1 cellular context compared by ENCODE assay signal in the genomic region with DNA sequence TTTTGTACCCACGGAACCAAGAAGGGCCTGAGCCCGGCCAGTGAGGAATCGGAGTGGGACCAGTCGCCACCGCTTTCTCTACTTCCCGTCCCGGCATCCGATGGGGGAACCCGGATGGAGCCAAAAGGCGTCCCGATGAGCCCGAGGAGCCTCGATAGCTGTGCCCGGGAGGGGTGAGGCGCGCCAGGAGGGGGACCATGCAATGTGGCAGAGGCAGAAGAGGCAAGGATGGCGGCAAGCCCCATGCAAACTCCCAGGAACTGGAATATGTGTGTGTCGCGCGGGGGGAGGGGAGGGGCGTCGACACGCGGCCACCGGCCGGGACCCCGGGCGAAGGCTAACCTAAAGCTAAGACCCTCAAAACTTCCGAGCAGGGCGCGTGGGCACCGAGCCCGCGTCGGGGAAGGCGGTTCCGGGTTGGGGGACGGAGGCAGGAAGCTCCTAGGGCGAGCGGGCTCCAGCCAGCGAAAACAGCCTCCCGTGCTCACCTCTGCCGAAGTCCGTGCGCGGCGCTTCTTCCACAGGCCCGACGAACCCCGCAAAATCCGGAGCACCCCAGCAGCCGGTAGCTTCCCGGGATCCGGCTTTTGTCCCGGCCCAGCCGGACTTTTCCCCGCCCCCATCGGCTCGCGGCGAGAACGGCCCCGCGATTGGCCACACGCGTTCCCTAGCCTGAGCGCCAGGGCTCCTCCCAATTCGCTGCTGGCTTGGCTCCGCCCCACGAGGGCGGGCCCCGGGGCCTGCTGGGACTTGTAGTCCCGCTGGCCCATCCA.
TF ChIP-seq lines count a peak whose summit lies in the region.

TSS of gene ACLY (minus strand) at position 560 of the 773 bp plus-strand sequence. CDS start 5,078 bp downstream, outside the sequence.

TF ChIP-seq in WTC11, 78 proteins besides CTCF, POLR2A, EP300 and RAD21 (continued from another document and continues in another):
- TF ChIP-seq STAT6 (CRISPR knock-in tag; conservative IDR thresholded peaks at IDR 0.05; ENCODE audit: low read depth): no peak
- TF ChIP-seq KAT7 (CRISPR knock-in tag; IDR thresholded peaks at IDR 0.05; ENCODE audit: borderline replicate concordance): no peak
- TF ChIP-seq FOXK1 (CRISPR knock-in tag; IDR thresholded peaks at IDR 0.05): no peak
- TF ChIP-seq, protein P1, sequence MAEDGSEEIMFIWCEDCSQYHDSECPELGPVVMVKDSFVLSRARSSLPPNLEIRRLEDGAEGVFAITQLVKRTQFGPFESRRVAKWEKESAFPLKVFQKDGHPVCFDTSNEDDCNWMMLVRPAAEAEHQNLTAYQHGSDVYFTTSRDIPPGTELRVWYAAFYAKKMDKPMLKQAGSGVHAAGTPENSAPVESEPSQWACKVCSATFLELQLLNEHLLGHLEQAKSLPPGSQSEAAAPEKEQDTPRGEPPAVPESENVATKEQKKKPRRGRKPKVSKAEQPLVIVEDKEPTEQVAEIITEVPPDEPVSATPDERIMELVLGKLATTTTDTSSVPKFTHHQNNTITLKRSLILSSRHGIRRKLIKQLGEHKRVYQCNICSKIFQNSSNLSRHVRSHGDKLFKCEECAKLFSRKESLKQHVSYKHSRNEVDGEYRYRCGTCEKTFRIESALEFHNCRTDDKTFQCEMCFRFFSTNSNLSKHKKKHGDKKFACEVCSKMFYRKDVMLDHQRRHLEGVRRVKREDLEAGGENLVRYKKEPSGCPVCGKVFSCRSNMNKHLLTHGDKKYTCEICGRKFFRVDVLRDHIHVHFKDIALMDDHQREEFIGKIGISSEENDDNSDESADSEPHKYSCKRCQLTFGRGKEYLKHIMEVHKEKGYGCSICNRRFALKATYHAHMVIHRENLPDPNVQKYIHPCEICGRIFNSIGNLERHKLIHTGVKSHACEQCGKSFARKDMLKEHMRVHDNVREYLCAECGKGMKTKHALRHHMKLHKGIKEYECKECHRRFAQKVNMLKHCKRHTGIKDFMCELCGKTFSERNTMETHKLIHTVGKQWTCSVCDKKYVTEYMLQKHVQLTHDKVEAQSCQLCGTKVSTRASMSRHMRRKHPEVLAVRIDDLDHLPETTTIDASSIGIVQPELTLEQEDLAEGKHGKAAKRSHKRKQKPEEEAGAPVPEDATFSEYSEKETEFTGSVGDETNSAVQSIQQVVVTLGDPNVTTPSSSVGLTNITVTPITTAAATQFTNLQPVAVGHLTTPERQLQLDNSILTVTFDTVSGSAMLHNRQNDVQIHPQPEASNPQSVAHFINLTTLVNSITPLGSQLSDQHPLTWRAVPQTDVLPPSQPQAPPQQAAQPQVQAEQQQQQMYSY (CRISPR knock-in tag; IDR thresholded peaks at IDR 0.05): peak; percentile 84
- no peak for TF ChIP-seq MXD4 (CRISPR knock-in tag; IDR thresholded peaks at IDR 0.05; ENCODE audit: borderline replicate concordance)
- no peak for TF ChIP-seq NFATC4 (CRISPR knock-in tag; IDR thresholded peaks at IDR 0.05)
- TF ChIP-seq, protein P2, sequence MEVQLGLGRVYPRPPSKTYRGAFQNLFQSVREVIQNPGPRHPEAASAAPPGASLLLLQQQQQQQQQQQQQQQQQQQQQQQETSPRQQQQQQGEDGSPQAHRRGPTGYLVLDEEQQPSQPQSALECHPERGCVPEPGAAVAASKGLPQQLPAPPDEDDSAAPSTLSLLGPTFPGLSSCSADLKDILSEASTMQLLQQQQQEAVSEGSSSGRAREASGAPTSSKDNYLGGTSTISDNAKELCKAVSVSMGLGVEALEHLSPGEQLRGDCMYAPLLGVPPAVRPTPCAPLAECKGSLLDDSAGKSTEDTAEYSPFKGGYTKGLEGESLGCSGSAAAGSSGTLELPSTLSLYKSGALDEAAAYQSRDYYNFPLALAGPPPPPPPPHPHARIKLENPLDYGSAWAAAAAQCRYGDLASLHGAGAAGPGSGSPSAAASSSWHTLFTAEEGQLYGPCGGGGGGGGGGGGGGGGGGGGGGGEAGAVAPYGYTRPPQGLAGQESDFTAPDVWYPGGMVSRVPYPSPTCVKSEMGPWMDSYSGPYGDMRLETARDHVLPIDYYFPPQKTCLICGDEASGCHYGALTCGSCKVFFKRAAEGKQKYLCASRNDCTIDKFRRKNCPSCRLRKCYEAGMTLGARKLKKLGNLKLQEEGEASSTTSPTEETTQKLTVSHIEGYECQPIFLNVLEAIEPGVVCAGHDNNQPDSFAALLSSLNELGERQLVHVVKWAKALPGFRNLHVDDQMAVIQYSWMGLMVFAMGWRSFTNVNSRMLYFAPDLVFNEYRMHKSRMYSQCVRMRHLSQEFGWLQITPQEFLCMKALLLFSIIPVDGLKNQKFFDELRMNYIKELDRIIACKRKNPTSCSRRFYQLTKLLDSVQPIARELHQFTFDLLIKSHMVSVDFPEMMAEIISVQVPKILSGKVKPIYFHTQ (CRISPR knock-in tag; IDR thresholded peaks at IDR 0.05): no peak
- TF ChIP-seq, protein P3, sequence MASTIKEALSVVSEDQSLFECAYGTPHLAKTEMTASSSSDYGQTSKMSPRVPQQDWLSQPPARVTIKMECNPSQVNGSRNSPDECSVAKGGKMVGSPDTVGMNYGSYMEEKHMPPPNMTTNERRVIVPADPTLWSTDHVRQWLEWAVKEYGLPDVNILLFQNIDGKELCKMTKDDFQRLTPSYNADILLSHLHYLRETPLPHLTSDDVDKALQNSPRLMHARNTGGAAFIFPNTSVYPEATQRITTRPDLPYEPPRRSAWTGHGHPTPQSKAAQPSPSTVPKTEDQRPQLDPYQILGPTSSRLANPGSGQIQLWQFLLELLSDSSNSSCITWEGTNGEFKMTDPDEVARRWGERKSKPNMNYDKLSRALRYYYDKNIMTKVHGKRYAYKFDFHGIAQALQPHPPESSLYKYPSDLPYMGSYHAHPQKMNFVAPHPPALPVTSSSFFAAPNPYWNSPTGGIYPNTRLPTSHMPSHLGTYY (CRISPR knock-in tag; IDR thresholded peaks at IDR 0.05): no peak
- TF ChIP-seq IRF2 (CRISPR knock-in tag; IDR thresholded peaks at IDR 0.05; ENCODE audit: borderline replicate concordance, low read depth): no peak
- TF ChIP-seq ATF1 (CRISPR knock-in tag; IDR thresholded peaks at IDR 0.05): no peak; the same call in 1 of the 2 replicates
- no peak for TF ChIP-seq RELA (CRISPR knock-in tag; IDR thresholded peaks at IDR 0.05; ENCODE audit: borderline replicate concordance)
- TF ChIP-seq PRRX2 (CRISPR knock-in tag; IDR thresholded peaks at IDR 0.05): no peak
- TF ChIP-seq ZNF396 (CRISPR knock-in tag; IDR thresholded peaks at IDR 0.05; ENCODE audit: borderline replicate concordance): no peak
- TF ChIP-seq ARID4B (CRISPR knock-in tag; IDR thresholded peaks at IDR 0.05; ENCODE audit: borderline replicate concordance): peak; percentile 91; the same call in 1 of the 2 replicates
- TF ChIP-seq CREB1 (CRISPR knock-in tag; IDR thresholded peaks at IDR 0.05): no peak
- no peak for TF ChIP-seq ELF4 (CRISPR knock-in tag; IDR thresholded peaks at IDR 0.05; ENCODE audit: low read depth)
- TF ChIP-seq ZNF121 (CRISPR knock-in tag; IDR thresholded peaks at IDR 0.05): 0 out of 2 replicates have a peak, but pooled peaks have one; percentile 28
- no peak for TF ChIP-seq TP53 (CRISPR knock-in tag; IDR thresholded peaks at IDR 0.05)
- TF ChIP-seq FOXP1 (CRISPR knock-in tag; IDR thresholded peaks at IDR 0.05; ENCODE audit: borderline replicate concordance): no peak; the same call in 1 of the 2 replicates
- peak; percentile 98 for TF ChIP-seq SP1 (CRISPR knock-in tag; conservative IDR thresholded peaks at IDR 0.05)
- no peak for TF ChIP-seq JAZF1 (CRISPR knock-in tag; IDR thresholded peaks at IDR 0.05)
- no peak for TF ChIP-seq ZNF232 (CRISPR knock-in tag; IDR thresholded peaks at IDR 0.05)
- TF ChIP-seq EMX1 (CRISPR knock-in tag; IDR thresholded peaks at IDR 0.05): no peak
- 0 out of 2 replicates have a peak, but pooled peaks have one; percentile 9 for TF ChIP-seq GTF2I (CRISPR knock-in tag; conservative IDR thresholded peaks at IDR 0.05)
- no peak for TF ChIP-seq GRHL2 (CRISPR knock-in tag; IDR thresholded peaks at IDR 0.05; ENCODE audit: insufficient replicate concordance, severe bottlenecking)
- TF ChIP-seq E2F4 (CRISPR knock-in tag; IDR thresholded peaks at IDR 0.05; ENCODE audit: borderline replicate concordance, low read depth): no peak
- TF ChIP-seq, protein P4, sequence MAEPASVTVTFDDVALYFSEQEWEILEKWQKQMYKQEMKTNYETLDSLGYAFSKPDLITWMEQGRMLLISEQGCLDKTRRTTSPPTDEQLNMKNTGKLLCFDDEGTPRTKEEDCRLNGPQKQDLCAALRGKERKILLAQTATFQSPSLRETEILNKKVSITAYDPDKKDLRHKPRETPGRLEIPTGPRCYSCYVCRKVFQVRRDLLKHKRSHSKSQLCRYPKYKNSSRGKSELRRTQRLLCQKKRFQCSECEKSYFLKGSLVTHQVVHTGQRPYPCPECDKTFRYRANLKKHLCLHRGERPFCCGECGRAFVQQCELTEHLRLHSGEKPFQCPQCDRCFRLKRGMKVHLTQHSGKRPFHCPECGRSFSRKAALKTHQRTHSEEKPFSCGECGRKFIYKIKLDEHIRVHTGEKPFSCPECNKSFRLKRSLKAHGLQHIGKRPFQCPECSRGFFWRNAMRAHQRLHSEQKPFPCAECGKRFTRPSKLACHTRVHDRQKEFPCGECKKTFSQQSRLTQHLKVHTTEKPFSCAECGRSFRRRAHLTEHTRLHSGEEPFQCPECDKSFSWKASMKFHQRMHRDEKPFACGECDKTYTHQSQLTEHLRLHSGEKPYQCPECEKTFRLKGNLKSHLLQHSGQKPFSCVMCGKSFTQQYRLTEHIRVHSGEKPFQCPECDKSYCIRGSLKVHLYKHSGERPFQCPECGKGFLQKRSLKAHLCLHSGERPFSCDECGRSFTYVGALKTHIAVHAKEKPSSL (CRISPR knock-in tag; conservative IDR thresholded peaks at IDR 0.05): no peak
- TF ChIP-seq ATF6 (CRISPR knock-in tag; IDR thresholded peaks at IDR 0.05): no peak
- TF ChIP-seq HMGA2 (CRISPR knock-in tag; IDR thresholded peaks at IDR 0.05): no peak
- no peak for TF ChIP-seq NR3C1 (CRISPR knock-in tag; conservative IDR thresholded peaks at IDR 0.05; ENCODE audit: low read depth)
- no peak for TF ChIP-seq ZNF263 (CRISPR knock-in tag; IDR thresholded peaks at IDR 0.05; ENCODE audit: low read depth)
- TF ChIP-seq SOX15 (CRISPR knock-in tag; IDR thresholded peaks at IDR 0.05): no peak
- TF ChIP-seq ZNF423 (CRISPR knock-in tag; IDR thresholded peaks at IDR 0.05): 0 out of 2 replicates have a peak, but pooled peaks have one; percentile 13
- TF ChIP-seq CREM (CRISPR knock-in tag; IDR thresholded peaks at IDR 0.05): no peak
